Comparison of ENCODE assay signal across 1 cellular context in genomic region chr2:191189112-191189635, GRCh38.
TF ChIP-seq lines count a peak whose summit lies in the region.

No MANE protein-coding gene starts in this region.

TF ChIP-seq in GM23338, 12 proteins besides CTCF, POLR2A, EP300 and RAD21 (continued from another document):
- TF ChIP-seq ZNF462 (CRISPR knock-in tag; IDR thresholded peaks at IDR 0.05) (no peak), CREB1 (CRISPR knock-in tag; IDR thresholded peaks at IDR 0.05; ENCODE audit: low read depth) (no peak), STAT1 (IDR thresholded peaks at IDR 0.05; ENCODE audit: unreplicated experiment) (no peak), ZNF114 (CRISPR knock-in tag; IDR thresholded peaks at IDR 0.05) (no peak)
- TF ChIP-seq, protein P1, sequence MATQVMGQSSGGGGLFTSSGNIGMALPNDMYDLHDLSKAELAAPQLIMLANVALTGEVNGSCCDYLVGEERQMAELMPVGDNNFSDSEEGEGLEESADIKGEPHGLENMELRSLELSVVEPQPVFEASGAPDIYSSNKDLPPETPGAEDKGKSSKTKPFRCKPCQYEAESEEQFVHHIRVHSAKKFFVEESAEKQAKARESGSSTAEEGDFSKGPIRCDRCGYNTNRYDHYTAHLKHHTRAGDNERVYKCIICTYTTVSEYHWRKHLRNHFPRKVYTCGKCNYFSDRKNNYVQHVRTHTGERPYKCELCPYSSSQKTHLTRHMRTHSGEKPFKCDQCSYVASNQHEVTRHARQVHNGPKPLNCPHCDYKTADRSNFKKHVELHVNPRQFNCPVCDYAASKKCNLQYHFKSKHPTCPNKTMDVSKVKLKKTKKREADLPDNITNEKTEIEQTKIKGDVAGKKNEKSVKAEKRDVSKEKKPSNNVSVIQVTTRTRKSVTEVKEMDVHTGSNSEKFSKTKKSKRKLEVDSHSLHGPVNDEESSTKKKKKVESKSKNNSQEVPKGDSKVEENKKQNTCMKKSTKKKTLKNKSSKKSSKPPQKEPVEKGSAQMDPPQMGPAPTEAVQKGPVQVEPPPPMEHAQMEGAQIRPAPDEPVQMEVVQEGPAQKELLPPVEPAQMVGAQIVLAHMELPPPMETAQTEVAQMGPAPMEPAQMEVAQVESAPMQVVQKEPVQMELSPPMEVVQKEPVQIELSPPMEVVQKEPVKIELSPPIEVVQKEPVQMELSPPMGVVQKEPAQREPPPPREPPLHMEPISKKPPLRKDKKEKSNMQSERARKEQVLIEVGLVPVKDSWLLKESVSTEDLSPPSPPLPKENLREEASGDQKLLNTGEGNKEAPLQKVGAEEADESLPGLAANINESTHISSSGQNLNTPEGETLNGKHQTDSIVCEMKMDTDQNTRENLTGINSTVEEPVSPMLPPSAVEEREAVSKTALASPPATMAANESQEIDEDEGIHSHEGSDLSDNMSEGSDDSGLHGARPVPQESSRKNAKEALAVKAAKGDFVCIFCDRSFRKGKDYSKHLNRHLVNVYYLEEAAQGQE (IDR thresholded peaks at IDR 0.05; ENCODE audit: unreplicated experiment), result no peak
